8 cellular contexts compared by ENCODE assay signal in genomic region chr14:72420749-72421452, GRCh38.
A peak's percentile ranks its signal among the peaks of the same experiment; 100 is the strongest.
DNase-seq lines count a peak whose midpoint lies in the region; ATAC-seq and TF ChIP-seq lines count a peak whose summit lies in the region.

No MANE protein-coding gene starts in this region.

- H3K4me3 Mint-ChIP-seq in GM23338 (no peak overlapping the region), naive B cell (peak overlapping the region in 1 of 8 donors; percentile 42)

- H3K27ac ChIP-seq in GM23338 (ENCODE audit: low read depth), result no peak overlapping the region

- DNase-seq in AG09309 (ENCODE audit: low read depth) (peak; percentile 10), GM23338 (ENCODE audit: low spot score) (peak; percentile 90), NCI-H748 treated with DMSO at 0.1 percent for 48 hours (lab: John Stamatoyannopoulos, UW) (peak; percentile 56), epithelial cell of proximal tubule (ENCODE audit: low read depth) (no peak), naive B cell (peak; percentile 39)
- DNase-seq in activated CD8-positive, alpha-beta memory T cell treated with anti-CD3 and anti-CD28 coated beads for 48 hours (ENCODE audit: low read depth in 2 of 3, low spot score in 2 of 3), result peak; percentile 42 to 90 (median 77)
- peak; percentile 39 to 59 for DNase-seq in stimulated activated CD8-positive, alpha-beta memory T cell treated with anti-CD3 and anti-CD28 coated beads, Interleukin-7, amount 100 ng/mL, for 48 hours (ENCODE audit: extremely low read depth in 1 of 2, low read depth in 1 of 2)

- H3K4me3 ChIP-seq in AG09309 (ENCODE audit: control insufficient read depth, low read depth, low read length) (no peak overlapping the region), GM23338 (no peak overlapping the region), epithelial cell of proximal tubule (ENCODE audit: low read depth, low read length) (no peak overlapping the region)

- H3K27me3 Mint-ChIP-seq in GM23338 (ENCODE audit: insufficient read depth, low read depth, poor library complexity) (peaks cover 2% of the 10 kb centered on the region), naive B cell (peaks cover 10 to 21% (median 14%) of the 10 kb centered on the region in 3 donors)

- peak overlapping the region; percentile 33 for H2AFZ ChIP-seq in GM23338

- H3F3A ChIP-seq in GM23338 (replicated peaks; ENCODE audit: low read depth), result no peaks in the 10 kb centered on the region

- H3K79me2 ChIP-seq in GM23338 (replicated peaks; ENCODE audit: insufficient read depth), result no peaks in the 10 kb centered on the region

- peaks cover 9% of the 10 kb centered on the region; the same call in 1 of the 2 replicates for H3K4me1 ChIP-seq in GM23338 (ENCODE audit: insufficient read depth)

- H3K4me2 ChIP-seq in GM23338, result no peak overlapping the region

- H3K4me1 Mint-ChIP-seq in GM23338 (peaks cover 11% of the 10 kb centered on the region; the same call in 2 of the 3 replicates), naive B cell (peaks cover 0 to 10% (median 8%) of the 10 kb centered on the region in 3 donors)

- TF ChIP-seq CTCF in AG09309 (IDR thresholded peaks at IDR 0.05; ENCODE audit: control insufficient read depth, insufficient read depth, low read depth, low read length, missing control alignments) (peak; percentile 87), GM23338 (conservative IDR thresholded peaks at IDR 0.05; ENCODE audit: low read depth in 2 of 2) (peak; percentile 92 to 99), epithelial cell of proximal tubule (conservative IDR thresholded peaks at IDR 0.05; ENCODE audit: low read depth, low read length) (peak; percentile 98)

- H4K20me1 ChIP-seq in GM23338 (replicated peaks; ENCODE audit: insufficient read depth), result no peaks in the 10 kb centered on the region

- H3K36me3 Mint-ChIP-seq in GM23338 (ENCODE audit: low read depth) (peaks cover 6% of the 10 kb centered on the region), naive B cell (peaks cover 0 to 9% of the 10 kb centered on the region in 2 donors)

- no peaks in the 10 kb centered on the region for H3K36me3 ChIP-seq in GM23338 (ENCODE audit: insufficient read depth)

- ATAC-seq in GM23338, result peak; percentile 80
- ATAC-seq in naive B cell (ENCODE audit: low read depth in 2 of 2), result peak in 1 of 2 donors; percentile 40
- ATAC-seq in HG03280 (IDR thresholded peaks at IDR 0.05; ENCODE audit: unreplicated experiment), result no peak

- H3K27ac Mint-ChIP-seq in GM23338 (no peak overlapping the region), naive B cell (no peak overlapping the region)

- H3K27me3 ChIP-seq in GM23338 (ENCODE audit: insufficient read depth), result no peaks in the 10 kb centered on the region

- H3K9me3 Mint-ChIP-seq in GM23338 (peaks cover 17% of the 10 kb centered on the region), naive B cell (peaks cover 0 to 13% (median 10%) of the 10 kb centered on the region in 7 donors)

- H3K9me2 ChIP-seq in GM23338 (ENCODE audit: insufficient read depth), result no peaks in the 10 kb centered on the region; the same call in 1 of the 2 replicates

TF ChIP-seq in GM23338, 12 proteins besides CTCF, POLR2A, EP300 and RAD21 (continues in another document):
- TF ChIP-seq EZH2 (IDR thresholded peaks at IDR 0.05; ENCODE audit: low read depth, unreplicated experiment), result no peak
- no peak for TF ChIP-seq ZNF331 (CRISPR knock-in tag; IDR thresholded peaks at IDR 0.05; ENCODE audit: low read depth)
- TF ChIP-seq EZH2phosphoT487 (IDR thresholded peaks at IDR 0.05; ENCODE audit: unreplicated experiment), result no peak
- TF ChIP-seq ZNF114 (CRISPR knock-in tag; IDR thresholded peaks at IDR 0.05), result no peak
- no peak for TF ChIP-seq POLR2AphosphoS5 (IDR thresholded peaks at IDR 0.05; ENCODE audit: low read depth)
- TF ChIP-seq CREB1 (CRISPR knock-in tag; IDR thresholded peaks at IDR 0.05; ENCODE audit: low read depth), result no peak
- TF ChIP-seq, protein P1, sequence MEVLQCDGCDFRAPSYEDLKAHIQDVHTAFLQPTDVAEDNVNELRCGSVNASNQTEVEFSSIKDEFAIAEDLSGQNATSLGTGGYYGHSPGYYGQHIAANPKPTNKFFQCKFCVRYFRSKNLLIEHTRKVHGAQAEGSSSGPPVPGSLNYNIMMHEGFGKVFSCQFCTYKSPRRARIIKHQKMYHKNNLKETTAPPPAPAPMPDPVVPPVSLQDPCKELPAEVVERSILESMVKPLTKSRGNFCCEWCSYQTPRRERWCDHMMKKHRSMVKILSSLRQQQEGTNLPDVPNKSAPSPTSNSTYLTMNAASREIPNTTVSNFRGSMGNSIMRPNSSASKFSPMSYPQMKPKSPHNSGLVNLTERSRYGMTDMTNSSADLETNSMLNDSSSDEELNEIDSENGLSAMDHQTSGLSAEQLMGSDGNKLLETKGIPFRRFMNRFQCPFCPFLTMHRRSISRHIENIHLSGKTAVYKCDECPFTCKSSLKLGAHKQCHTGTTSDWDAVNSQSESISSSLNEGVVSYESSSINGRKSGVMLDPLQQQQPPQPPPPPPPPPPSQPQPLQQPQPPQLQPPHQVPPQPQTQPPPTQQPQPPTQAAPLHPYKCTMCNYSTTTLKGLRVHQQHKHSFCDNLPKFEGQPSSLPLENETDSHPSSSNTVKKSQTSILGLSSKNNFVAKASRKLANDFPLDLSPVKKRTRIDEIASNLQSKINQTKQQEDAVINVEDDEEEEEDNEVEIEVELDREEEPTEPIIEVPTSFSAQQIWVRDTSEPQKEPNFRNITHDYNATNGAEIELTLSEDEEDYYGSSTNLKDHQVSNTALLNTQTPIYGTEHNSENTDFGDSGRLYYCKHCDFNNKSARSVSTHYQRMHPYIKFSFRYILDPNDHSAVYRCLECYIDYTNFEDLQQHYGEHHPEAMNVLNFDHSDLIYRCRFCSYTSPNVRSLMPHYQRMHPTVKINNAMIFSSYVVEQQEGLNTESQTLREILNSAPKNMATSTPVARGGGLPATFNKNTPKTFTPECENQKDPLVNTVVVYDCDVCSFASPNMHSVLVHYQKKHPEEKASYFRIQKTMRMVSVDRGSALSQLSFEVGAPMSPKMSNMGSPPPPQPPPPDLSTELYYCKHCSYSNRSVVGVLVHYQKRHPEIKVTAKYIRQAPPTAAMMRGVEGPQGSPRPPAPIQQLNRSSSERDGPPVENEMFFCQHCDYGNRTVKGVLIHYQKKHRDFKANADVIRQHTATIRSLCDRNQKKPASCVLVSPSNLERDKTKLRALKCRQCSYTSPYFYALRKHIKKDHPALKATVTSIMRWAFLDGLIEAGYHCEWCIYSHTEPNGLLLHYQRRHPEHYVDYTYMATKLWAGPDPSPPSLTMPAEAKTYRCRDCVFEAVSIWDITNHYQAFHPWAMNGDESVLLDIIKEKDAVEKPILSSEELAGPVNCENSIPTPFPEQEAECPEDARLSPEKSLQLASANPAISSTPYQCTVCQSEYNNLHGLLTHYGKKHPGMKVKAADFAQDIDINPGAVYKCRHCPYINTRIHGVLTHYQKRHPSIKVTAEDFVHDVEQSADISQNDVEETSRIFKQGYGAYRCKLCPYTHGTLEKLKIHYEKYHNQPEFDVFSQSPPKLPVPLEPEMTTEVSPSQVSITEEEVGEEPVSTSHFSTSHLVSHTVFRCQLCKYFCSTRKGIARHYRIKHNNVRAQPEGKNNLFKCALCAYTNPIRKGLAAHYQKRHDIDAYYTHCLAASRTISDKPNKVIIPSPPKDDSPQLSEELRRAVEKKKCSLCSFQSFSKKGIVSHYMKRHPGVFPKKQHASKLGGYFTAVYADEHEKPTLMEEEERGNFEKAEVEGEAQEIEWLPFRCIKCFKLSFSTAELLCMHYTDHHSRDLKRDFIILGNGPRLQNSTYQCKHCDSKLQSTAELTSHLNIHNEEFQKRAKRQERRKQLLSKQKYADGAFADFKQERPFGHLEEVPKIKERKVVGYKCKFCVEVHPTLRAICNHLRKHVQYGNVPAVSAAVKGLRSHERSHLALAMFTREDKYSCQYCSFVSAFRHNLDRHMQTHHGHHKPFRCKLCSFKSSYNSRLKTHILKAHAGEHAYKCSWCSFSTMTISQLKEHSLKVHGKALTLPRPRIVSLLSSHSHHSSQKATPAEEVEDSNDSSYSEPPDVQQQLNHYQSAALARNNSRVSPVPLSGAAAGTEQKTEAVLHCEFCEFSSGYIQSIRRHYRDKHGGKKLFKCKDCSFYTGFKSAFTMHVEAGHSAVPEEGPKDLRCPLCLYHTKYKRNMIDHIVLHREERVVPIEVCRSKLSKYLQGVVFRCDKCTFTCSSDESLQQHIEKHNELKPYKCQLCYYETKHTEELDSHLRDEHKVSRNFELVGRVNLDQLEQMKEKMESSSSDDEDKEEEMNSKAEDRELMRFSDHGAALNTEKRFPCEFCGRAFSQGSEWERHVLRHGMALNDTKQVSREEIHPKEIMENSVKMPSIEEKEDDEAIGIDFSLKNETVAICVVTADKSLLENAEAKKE (CRISPR knock-in tag; IDR thresholded peaks at IDR 0.05), result no peak
- TF ChIP-seq STAT1 (IDR thresholded peaks at IDR 0.05; ENCODE audit: unreplicated experiment), result no peak
- no peak for TF ChIP-seq ETS1 (IDR thresholded peaks at IDR 0.05)
